Comparison of ENCODE assay signal across 12 cellular contexts in the genomic region with DNA sequence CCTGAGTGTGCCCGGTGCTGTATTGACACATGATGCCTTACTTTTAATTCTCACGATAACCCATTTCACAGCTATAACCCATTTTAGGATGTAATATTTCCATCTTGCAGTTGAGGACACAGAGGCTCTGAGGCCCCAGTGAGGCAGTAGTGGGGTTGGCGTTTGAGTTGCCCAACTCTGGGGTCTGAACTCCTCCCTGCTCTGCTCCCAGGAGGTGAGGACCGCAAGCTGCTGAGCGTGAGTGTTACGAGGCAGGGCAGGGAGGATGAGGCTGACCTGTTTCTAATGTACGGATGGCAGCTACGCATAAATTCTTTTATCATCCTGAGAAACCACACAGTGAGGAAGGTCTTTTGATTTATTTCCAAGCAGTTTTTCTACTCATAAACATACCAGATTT. TPM values are rescaled to one million over a fixed set of nuclear protein-coding genes. Genes with fewer than 3 reads are reported as not detected.
A peak's percentile ranks its signal among the peaks of the same experiment; 100 is the strongest.
DNase-seq lines count a peak whose midpoint lies in the region; ATAC-seq and TF ChIP-seq lines count a peak whose summit lies in the region.
"Had no signal": no experiment of that assay in that cellular context is flagged by ENCODE, and none has a peak within 500 bp of the region (broad histone marks: within the 10 kb centered on the region; RNA-seq: fewer than 3 reads in every experiment).

No MANE protein-coding gene starts in this region.

- H3K4me3 ChIP-seq in AG04450 (ENCODE audit: low read depth, low read length) (no peak overlapping the region), NT2/D1 (ENCODE audit: insufficient read length, low read depth) (no peak overlapping the region), dorsolateral prefrontal cortex (peak overlapping the region in 6 of 59 donors; percentile 24 to 55 (median 38))

- peaks cover 13% of the 10 kb centered on the region for H3K36me3 Mint-ChIP-seq in osteocyte (ENCODE audit: unreplicated experiment)

- H3K27ac ChIP-seq in AG04450 (ENCODE audit: low read depth, low read length) (peak overlapping the region; percentile 87), dorsolateral prefrontal cortex (peak overlapping the region; percentile 87 to 100 (median 98))

- POLR2A ChIA-PET in AG04450 (lab: Yijun Ruan, JAX) = interaction anchor here (0.5 to 1.0 kb wide), 2 partner anchors 12 to 441 kb away, joined by 3 to 4 read pairs; a partner anchor contains a TSS

- H3K27me3 ChIP-seq in AG04450 (ENCODE audit: control insufficient read depth, insufficient read depth, low read length) = no peaks in the 10 kb centered on the region
- H3K27me3 ChIP-seq in NT2/D1 (ENCODE audit: insufficient read depth, insufficient read length) = no peaks in the 10 kb centered on the region
- H3K27me3 ChIP-seq in dorsolateral prefrontal cortex = no peaks in the 10 kb centered on the region

- intact Hi-C loops in dorsolateral prefrontal cortex (cut with DNase I) = no loop called here
- intact Hi-C loops in posterior vena cava (cut with DNase I) = no loop called here

- CTCF ChIA-PET in AG04450 (lab: Charles Lee) = no interaction called here

- peak overlapping the region; percentile 51 for H3K9ac ChIP-seq in NT2/D1 (ENCODE audit: insufficient read length, low read depth)

- no peak for TF ChIP-seq CTCF in AG04450 (IDR thresholded peaks at IDR 0.05; ENCODE audit: low read depth, low read length)
- TF ChIP-seq CTCF in dorsolateral prefrontal cortex (IDR thresholded peaks at IDR 0.05 in 54 of 56, conservative IDR thresholded peaks at IDR 0.05 in 2 of 56; ENCODE audit: low read depth in 1 of 56, partially characterized antibody in 56 of 56) = no peak
- no peak for TF ChIP-seq CTCF in osteocyte (IDR thresholded peaks at IDR 0.05)

- H3K4me1 ChIP-seq in NT2/D1 (ENCODE audit: insufficient read depth, insufficient read length) = peaks cover 23% of the 10 kb centered on the region
- H3K4me1 ChIP-seq: Caco-2 had no signal

- no peak for DNase-seq in AG04450 (ENCODE audit: low read depth, low spot score)
- no peak for DNase-seq in NT2/D1 (ENCODE audit: low read depth, low spot score)
- DNase-seq in dorsolateral prefrontal cortex = no peak
- DNase-seq in osteocyte (ENCODE audit: extremely low spot score, unreplicated experiment) = no peak
- DNase-seq in AG20443 (ENCODE audit: low spot score) = no peak
- no peak for DNase-seq in NCI-H748 (lab: John Stamatoyannopoulos, UW; ENCODE audit: unreplicated experiment)
- no peak for DNase-seq in posterior vena cava (ENCODE audit: low spot score)
- DNase-seq: Caco-2; effector CD4-positive, alpha-beta T cell; NCI-H2171; SK-N-SH had no signal

- no peaks in the 10 kb centered on the region for H3K27me3 Mint-ChIP-seq in osteocyte (ENCODE audit: unreplicated experiment)

- H3K36me3 ChIP-seq in NT2/D1 (ENCODE audit: insufficient read depth, insufficient read length, low read length) = peaks cover 85% of the 10 kb centered on the region

- H3K9me3 Mint-ChIP-seq in osteocyte (ENCODE audit: unreplicated experiment) = no peaks in the 10 kb centered on the region

- H3K27ac Mint-ChIP-seq in osteocyte (ENCODE audit: unreplicated experiment) = peak overlapping the region; percentile 77

- ATAC-seq in GM18870 (IDR thresholded peaks at IDR 0.05; ENCODE audit: unreplicated experiment) = no peak

- peaks cover 51% of the 10 kb centered on the region for H3K4me1 Mint-ChIP-seq in osteocyte (ENCODE audit: unreplicated experiment)

- H3K9me3 ChIP-seq in AG04450 (ENCODE audit: control insufficient read depth, insufficient read depth, low read length) (no peaks in the 10 kb centered on the region; the same call in 1 of the 2 replicates), NT2/D1 (ENCODE audit: insufficient read depth, low read length) (no peaks in the 10 kb centered on the region)
- H3K9me3 ChIP-seq: Caco-2, SK-N-SH had no signal

- peak overlapping the region; percentile 22 for H3K4me3 Mint-ChIP-seq in osteocyte (ENCODE audit: unreplicated experiment)

RNA-seq across cellular contexts. Expression of a gene that starts 11.4 kb away (rescaled TPM):
- 25.3 and 31.7 TPM in 2 replicates for polyA plus RNA-seq in AG04450 (2011; rRNA removed)
- polyA minus RNA-seq in AG04450 (2011; rRNA and poly(A)+ RNA removed) = 33.8 and 45.7 TPM in 2 replicates
- total RNA-seq in dorsolateral prefrontal cortex (100 to 1,000 TPM in 48 of 120 experiments, 10 to 100 TPM in 72; 63.8 to 213 (median 95.1) TPM), osteocyte (39.5 and 42.8 TPM in 2 replicates), posterior vena cava (10 to 100 TPM; 49.1 to 58.3 TPM)

RNA-seq across cellular contexts. Expression of a gene that starts 11.6 kb away (rescaled TPM):
- 5.2 and 7.0 TPM in 2 replicates for polyA plus RNA-seq in AG04450 (2011; rRNA removed)
- 3.1 and 6.4 TPM in 2 replicates for polyA minus RNA-seq in AG04450 (2011; rRNA and poly(A)+ RNA removed)
- 10 to 100 TPM; 22.3 to 55.0 (median 36.5) TPM for total RNA-seq in dorsolateral prefrontal cortex
- 5.3 and 6.5 TPM in 2 replicates for total RNA-seq in osteocyte
- 1 to 10 TPM; 5.1 to 5.5 TPM for total RNA-seq in posterior vena cava

RNA-seq across cellular contexts. Expression of a gene that starts 27.4 kb away (rescaled TPM):
- 9.3 and 11.6 TPM in 2 replicates for polyA plus RNA-seq in AG04450 (2011; rRNA removed)
- 8.0 and 10.8 TPM in 2 replicates for polyA minus RNA-seq in AG04450 (2011; rRNA and poly(A)+ RNA removed)
- 100 to 1,000 TPM in 1 of 120 experiments, 10 to 100 TPM in 118, 1 to 10 TPM in 1; 8.8 to 113 (median 34.2) TPM for total RNA-seq in dorsolateral prefrontal cortex
- 4.6 and 6.0 TPM in 2 replicates for total RNA-seq in osteocyte
- total RNA-seq in posterior vena cava = 10 to 100 TPM; 11.4 to 24.8 TPM
- polyA plus RNA-seq: SK-N-SH had no signal

RNA-seq across cellular contexts. Expression of a gene that starts 54.0 kb away (rescaled TPM):
- 31.4 and 31.8 TPM in 2 replicates for polyA plus RNA-seq in AG04450 (2011; rRNA removed)
- 37.7 and 49.4 TPM in 2 replicates for polyA minus RNA-seq in AG04450 (2011; rRNA and poly(A)+ RNA removed)
- 10 to 100 TPM in 23 of 120 experiments, 1 to 10 TPM in 97; 3.6 to 13.2 (median 8.4) TPM for total RNA-seq in dorsolateral prefrontal cortex
- 27.4 and 30.5 TPM in 2 replicates for total RNA-seq in osteocyte
- 1 to 10 TPM; 9.0 to 10.0 TPM for total RNA-seq in posterior vena cava

RNA-seq across cellular contexts. Expression of a gene that starts 54.1 kb away (rescaled TPM):
- 46.3 and 52.1 TPM in 2 replicates for polyA plus RNA-seq in AG04450 (2011; rRNA removed)
- polyA minus RNA-seq in AG04450 (2011; rRNA and poly(A)+ RNA removed) = 125 and 157 TPM in 2 replicates
- total RNA-seq in dorsolateral prefrontal cortex (10 to 100 TPM; 23.7 to 70.4 (median 41.1) TPM), osteocyte (44.5 and 49.0 TPM in 2 replicates), posterior vena cava (10 to 100 TPM; 33.2 to 34.1 TPM)
